In genomic region chr1:6581561-6582305, GRCh38 we compare ENCODE assay signal across 8 cellular contexts. TPM values are rescaled to one million over a fixed set of nuclear protein-coding genes. Genes with fewer than 3 reads are reported as not detected.
DNase-seq lines count a peak whose midpoint lies in the region; ATAC-seq and TF ChIP-seq lines count a peak whose summit lies in the region.
"Had no signal": no experiment of that assay in that cellular context is flagged by ENCODE, and none has a peak within 500 bp of the region (broad histone marks: within the 10 kb centered on the region; RNA-seq: fewer than 3 reads in every experiment).

No MANE protein-coding gene starts in this region.

- intact Hi-C loops in HCT116 (cut with micrococcal nuclease) (no loop called here), colonic mucosa (cut with DNase I) (no loop called here), gastrocnemius medialis (cut with DNase I; ENCODE audit: low total_unique reads) (loop anchor here (2.0 to 5.0 kb wide), 2 partner anchors 19 to 46 kb away; no protein-coding TSS in a partner anchor)

- no peaks in the 10 kb centered on the region for H3F3A ChIP-seq in smooth muscle cell (ENCODE audit: low read depth)

- H3K9me3 ChIP-seq in HCT116 (ENCODE audit: control insufficient read depth in 1 of 2, insufficient read depth in 1 of 2, low read depth in 1 of 2, low read length in 2 of 2) (no peaks in the 10 kb centered on the region), colonic mucosa (no peaks in the 10 kb centered on the region), gastrocnemius medialis (no peaks in the 10 kb centered on the region), smooth muscle cell (replicated peaks; ENCODE audit: low read depth) (no peaks in the 10 kb centered on the region)

- TF ChIP-seq CTCF in HCT116 (IDR thresholded peaks at IDR 0.05 in 2 of 3, conservative IDR thresholded peaks at IDR 0.05 in 1 of 3; ENCODE audit: borderline replicate concordance in 1 of 3, insufficient read depth in 1 of 3, low read depth in 2 of 3, low read length in 2 of 3) (no peak), colonic mucosa (IDR thresholded peaks at IDR 0.05) (no peak), gastrocnemius medialis (IDR thresholded peaks at IDR 0.05 in 4 of 5, conservative IDR thresholded peaks at IDR 0.05 in 1 of 5) (no peak), smooth muscle cell (IDR thresholded peaks at IDR 0.05; ENCODE audit: borderline replicate concordance, insufficient read depth, poor library complexity, severe bottlenecking) (no peak)

- RAD21 ChIA-PET in HCT116 (lab: Charles Lee; ENCODE audit: low non-redundant PET in 1 of 2, low total read pairs in 2 of 2, uncharacterized antibody in 2 of 2, unreplicated experiment in 2 of 2), result no interaction called here

- H3K4me1 ChIP-seq in HCT116 (ENCODE audit: control insufficient read depth in 1 of 2, insufficient read depth in 2 of 2, low read length in 2 of 2) (peaks cover 14 to 23% of the 10 kb centered on the region in 2 experiments), colonic mucosa (peaks cover 16% of the 10 kb centered on the region), gastrocnemius medialis (peaks cover 17 to 45% of the 10 kb centered on the region in 2 donors), smooth muscle cell (ENCODE audit: low read depth) (peaks cover 13% of the 10 kb centered on the region)

- CTCF ChIA-PET in HCT116 (lab: Charles Lee), result no interaction called here

- no peaks in the 10 kb centered on the region for H4K20me1 ChIP-seq in HCT116 (ENCODE audit: insufficient read depth)
- H4K20me1 ChIP-seq in smooth muscle cell (ENCODE audit: low read depth), result peaks cover 8% of the 10 kb centered on the region

- POLR2A ChIA-PET in HCT116 (lab: Charles Lee), result no interaction called here

- H3K27me3 ChIP-seq in HCT116 (ENCODE audit: insufficient read depth, low read length), result no peaks in the 10 kb centered on the region
- H3K27me3 ChIP-seq in colonic mucosa, result no peaks in the 10 kb centered on the region
- H3K27me3 ChIP-seq in gastrocnemius medialis, result no peaks in the 10 kb centered on the region
- no peaks in the 10 kb centered on the region for H3K27me3 ChIP-seq in smooth muscle cell (ENCODE audit: low read depth)

- in situ Hi-C loops in gastrocnemius medialis (cut with MboI; ENCODE audit: low sequenced_read_pairs in 4 of 4), result loop anchor here in 1 of 4 donors (10.0 kb wide), 1 partner anchor 53 kb away; no protein-coding TSS in a partner anchor

- TF ChIP-seq POLR2A in HCT116 (IDR thresholded peaks at IDR 0.05; ENCODE audit: borderline replicate concordance, extremely low read depth, insufficient read depth, insufficient read length) (no peak), gastrocnemius medialis (IDR thresholded peaks at IDR 0.05) (no peak)

- H3K4me3 ChIP-seq in HCT116 (replicated peaks in 1 of 2; ENCODE audit: low read depth in 1 of 2, low read length in 2 of 2) (no peak overlapping the region), colonic mucosa (no peak overlapping the region), gastrocnemius medialis (no peak overlapping the region), smooth muscle cell (no peak overlapping the region)

- H3K79me2 ChIP-seq in HCT116 (ENCODE audit: insufficient read depth, low read length) (peaks cover 30% of the 10 kb centered on the region), smooth muscle cell (ENCODE audit: low read depth) (peaks cover 16% of the 10 kb centered on the region)

- peak overlapping the region; percentile 84 for H3K4me2 ChIP-seq in HCT116 (ENCODE audit: low read length)
- no peak overlapping the region for H3K4me2 ChIP-seq in smooth muscle cell

- WGBS in smooth muscle cell (ENCODE audit: low lambda C conversion rate), result 96% methylated on average over 10 of the region's 10 CpGs

- ATAC-seq in HCT116 (no peak), gastrocnemius medialis (no peak), HG02623 (IDR thresholded peaks at IDR 0.05; ENCODE audit: unreplicated experiment) (no peak)

- BruUV-seq in HCT116 (replicated peaks; lab: Mats Ljungman, UMichigan), result no TSS peak

- DNase-seq in HCT116 (ENCODE audit: low read depth, low spot score) (no peak), NOMO-1 treated with DMSO at 0.1 percent for 48 hours (lab: John Stamatoyannopoulos, UW; ENCODE audit: unreplicated experiment) (peak; percentile 61), colonic mucosa (peak; percentile 45), gastrocnemius medialis (peak in 1 of 2 donors; percentile 25), A172 (ENCODE audit: low spot score) (no peak), smooth muscle cell (lab: John Stamatoyannopoulos, UW; ENCODE audit: unreplicated experiment) (no peak)
- DNase-seq: caudate nucleus had no signal

- H3K36me3 ChIP-seq in HCT116 (ENCODE audit: control insufficient read depth in 1 of 2, insufficient read depth in 2 of 2, low read length in 2 of 2), result peaks cover 0 to 2% of the 10 kb centered on the region in 2 experiments; a peak in 1 of 4 replicates
- no peaks in the 10 kb centered on the region for H3K36me3 ChIP-seq in colonic mucosa
- no peaks in the 10 kb centered on the region for H3K36me3 ChIP-seq in gastrocnemius medialis
- H3K36me3 ChIP-seq in smooth muscle cell (ENCODE audit: low read depth), result no peaks in the 10 kb centered on the region

- no peak overlapping the region for H3K27ac ChIP-seq in HCT116 (ENCODE audit: low read depth, low read length)
- H3K27ac ChIP-seq in colonic mucosa, result peak overlapping the region; percentile 71
- peak overlapping the region; percentile 91 to 98 (median 96) for H3K27ac ChIP-seq in gastrocnemius medialis
- no peak overlapping the region for H3K27ac ChIP-seq in smooth muscle cell (ENCODE audit: low read depth)

- no peaks in the 10 kb centered on the region for H3K9me2 ChIP-seq in HCT116 (ENCODE audit: insufficient read depth)

- TF ChIP-seq RAD21 in HCT116 (IDR thresholded peaks at IDR 0.05; ENCODE audit: low read depth), result no peak

- no peak overlapping the region for H2AFZ ChIP-seq in HCT116 (ENCODE audit: low read depth, low read length, poor library complexity, severe bottlenecking)
- no peak overlapping the region for H2AFZ ChIP-seq in smooth muscle cell (ENCODE audit: low read depth)

- H3K9ac ChIP-seq in HCT116 (ENCODE audit: low read length) (no peak overlapping the region), colonic mucosa (ENCODE audit: low read depth in 2 of 2, low read length in 2 of 2) (peak overlapping the region; percentile 27 to 88), smooth muscle cell (ENCODE audit: low read depth) (no peak overlapping the region)

TF ChIP-seq in HCT116, 20 proteins besides CTCF, POLR2A, EP300 and RAD21:
- no peak for TF ChIP-seq TCF7L2 (IDR thresholded peaks at IDR 0.05; ENCODE audit: borderline replicate concordance, extremely low read depth, insufficient read depth, insufficient read length)
- TF ChIP-seq EGR1 (IDR thresholded peaks at IDR 0.05; ENCODE audit: low read depth), result no peak
- TF ChIP-seq JUND (IDR thresholded peaks at IDR 0.05), result no peak
- no peak for TF ChIP-seq ELF1 (IDR thresholded peaks at IDR 0.05; ENCODE audit: borderline replicate concordance, low read depth)

RNA-seq across cellular contexts. Expression of gene ZBTB48, which starts 1.9 kb away (rescaled TPM):
- total RNA-seq in HCT116 (2021; ENCODE audit: unreplicated experiment) (41.9 TPM), colonic mucosa (10 to 100 TPM; 37.0 to 44.5 TPM), gastrocnemius medialis (10 to 100 TPM in 3 of 4 donors, 1 to 10 TPM in 1; 9.3 to 14.5 (median 11.3) TPM), smooth muscle cell (9.7 and 26.4 TPM in 2 replicates)
- polyA plus RNA-seq in HCT116 (2012), result 40.3 and 43.8 TPM in 2 replicates
- total RNA-seq in A172 (2014; rRNA removed; shearing (Covaris generic)), result 7.6 and 12.6 TPM in 2 replicates
- polyA plus RNA-seq in smooth muscle cell, result 16.3 and 20.5 TPM in 2 replicates

RNA-seq across cellular contexts. Expression of gene KLHL21, which starts 20.9 kb away (rescaled TPM):
- total RNA-seq in HCT116 (2021; ENCODE audit: unreplicated experiment) (27.5 TPM), colonic mucosa (1 to 10 TPM; 9.4 TPM), gastrocnemius medialis (100 to 1,000 TPM; 176 to 481 (median 267) TPM), smooth muscle cell (12.0 and 13.2 TPM in 2 replicates)
- polyA plus RNA-seq in HCT116 (2012), result 15.5 and 32.6 TPM in 2 replicates
- total RNA-seq in A172 (2014; rRNA removed; shearing (Covaris generic)), result 16.0 and 18.2 TPM in 2 replicates
- 12.6 and 16.2 TPM in 2 replicates for polyA plus RNA-seq in smooth muscle cell

RNA-seq across cellular contexts. Expression of gene TAS1R1, which starts 26.6 kb away (rescaled TPM):
- total RNA-seq in HCT116 (2021; ENCODE audit: unreplicated experiment) (not detected), colonic mucosa (not detected), gastrocnemius medialis (not detected), smooth muscle cell (not detected in 2 replicates)
- polyA plus RNA-seq in HCT116 (2012), result 0.10 and 0.12 TPM in 2 replicates
- total RNA-seq in A172 (2014; rRNA removed; shearing (Covaris generic)), result not detected in 2 replicates
- polyA plus RNA-seq in smooth muscle cell, result 0.27 TPM in 1 of 2 replicates, not detected in the other

RNA-seq across cellular contexts. Expression of gene NOL9, which starts 27.4 kb away (rescaled TPM):
- 46.4 TPM for total RNA-seq in HCT116 (2021; ENCODE audit: unreplicated experiment)
- polyA plus RNA-seq in HCT116 (2012), result 6.0 and 8.2 TPM in 2 replicates
- 10 to 100 TPM; 14.5 to 27.3 TPM for total RNA-seq in colonic mucosa
- total RNA-seq in gastrocnemius medialis, result 10 to 100 TPM; 13.6 to 33.0 (median 21.9) TPM
- total RNA-seq in A172 (2014; rRNA removed; shearing (Covaris generic)), result 17.4 and 17.9 TPM in 2 replicates
- total RNA-seq in smooth muscle cell, result 12.0 and 16.8 TPM in 2 replicates
- 8.1 and 11.5 TPM in 2 replicates for polyA plus RNA-seq in smooth muscle cell

RNA-seq across cellular contexts. Expression of gene PHF13, which starts 31.8 kb away (rescaled TPM):
- total RNA-seq in HCT116 (2021; ENCODE audit: unreplicated experiment), result 25.8 TPM
- polyA plus RNA-seq in HCT116 (2012), result 10.6 and 13.7 TPM in 2 replicates
- total RNA-seq in colonic mucosa, result 10 to 100 TPM in 1 of 2 donors, 1 to 10 TPM in 1; 8.0 to 13.4 TPM
- 1 to 10 TPM; 4.7 to 8.5 (median 5.3) TPM for total RNA-seq in gastrocnemius medialis
- total RNA-seq in A172 (2014; rRNA removed; shearing (Covaris generic)), result 6.2 and 8.4 TPM in 2 replicates
- total RNA-seq in smooth muscle cell, result 10.2 and 10.4 TPM in 2 replicates
- 12.3 and 14.0 TPM in 2 replicates for polyA plus RNA-seq in smooth muscle cell

Comparison
In these comparisons a context has a peak if more than half of its experiments do, and no peak if none do; other contexts are left out.
1. DNase-seq: peak in NOMO-1 treated with DMSO at 0.1 percent for 48 hours (single experiment) and colonic mucosa (single experiment); none in HCT116 (single experiment), A172 (single experiment) and smooth muscle cell (single experiment).
2. H3K27ac ChIP-seq: peak in colonic mucosa (single experiment) and gastrocnemius medialis (4 of 4); none in HCT116 (single experiment) and smooth muscle cell (single experiment).
3. H3K9ac ChIP-seq: peak in colonic mucosa (2 of 2); none in HCT116 (single experiment) and smooth muscle cell (single experiment).